In genomic region chr22:17777005-17777716, GRCh38 we compare ENCODE assay signal across 8 cellular contexts. TPM values are rescaled to one million over a fixed set of nuclear protein-coding genes. Genes with fewer than 3 reads are reported as not detected.
A peak's percentile ranks its signal among the peaks of the same experiment; 100 is the strongest.
DNase-seq lines count a peak whose midpoint lies in the region; ATAC-seq and TF ChIP-seq lines count a peak whose summit lies in the region.

No MANE protein-coding gene starts in this region.

- ATAC-seq in GM19452 (IDR thresholded peaks at IDR 0.05; ENCODE audit: unreplicated experiment): peak; percentile 36
- ATAC-seq in activated T-helper 17 cell treated with anti-CD3 and anti-CD28 coated beads, Interleukin-2, amount 50 U/mL, for 72 hours (replicated peaks): peak; percentile 66
- peak; percentile 49 for ATAC-seq in upper lobe of right lung
- ATAC-seq in HG03342 (IDR thresholded peaks at IDR 0.05; ENCODE audit: unreplicated experiment): no peak

- H3K36me3 Mint-ChIP-seq in activated T-helper 17 cell treated with anti-CD3 and anti-CD28 coated beads, Interleukin-2, amount 50 U/mL, for 72 hours (ENCODE audit: low read depth): no peaks in the 10 kb centered on the region

- intact Hi-C loops in upper lobe of right lung (cut with DNase I): no loop called here

- no peak overlapping the region; the same call in 1 of the 2 replicates for H2AFZ ChIP-seq in OCI-LY3 (ENCODE audit: low read depth, low read length)

- H3K4me3 ChIP-seq in OCI-LY3 (ENCODE audit: low read length) (peak overlapping the region; percentile 83), mucosa of rectum (ENCODE audit: low read length in 2 of 2) (peak overlapping the region; percentile 53 to 74), upper lobe of right lung (peak overlapping the region; percentile 43)

- H3K36me3 ChIP-seq in OCI-LY3 (replicated peaks; ENCODE audit: low read depth, low read length) (peaks cover 32% of the 10 kb centered on the region), mucosa of rectum (ENCODE audit: control insufficient read depth in 2 of 2, insufficient read depth in 2 of 2, low read length in 2 of 2) (no peaks in the 10 kb centered on the region), upper lobe of right lung (no peaks in the 10 kb centered on the region)

- peaks cover 47% of the 10 kb centered on the region for H3K4me1 Mint-ChIP-seq in activated T-helper 17 cell treated with anti-CD3 and anti-CD28 coated beads, Interleukin-2, amount 50 U/mL, for 72 hours

- H3K27ac ChIP-seq in OCI-LY3 (ENCODE audit: low read length) (peak overlapping the region; percentile 94), mucosa of rectum (ENCODE audit: low read depth in 2 of 2, low read length in 2 of 2) (peak overlapping the region; percentile 67 to 84), upper lobe of right lung (peak overlapping the region; percentile 83)

- H3K27me3 ChIP-seq in OCI-LY3 (ENCODE audit: low read depth, low read length) (no peaks in the 10 kb centered on the region), mucosa of rectum (ENCODE audit: control insufficient read depth in 2 of 2, insufficient read depth in 2 of 2, low read length in 2 of 2) (no peaks in the 10 kb centered on the region), upper lobe of right lung (no peaks in the 10 kb centered on the region)

- H3K27ac Mint-ChIP-seq in activated T-helper 17 cell treated with anti-CD3 and anti-CD28 coated beads, Interleukin-2, amount 50 U/mL, for 72 hours: peak overlapping the region; percentile 97

- no peaks in the 10 kb centered on the region for H3K9me3 ChIP-seq in OCI-LY3 (ENCODE audit: insufficient read depth, low read length)
- H3K9me3 ChIP-seq in mucosa of rectum (ENCODE audit: control insufficient read depth in 2 of 2, low read length in 2 of 2): no peaks in the 10 kb centered on the region
- H3K9me3 ChIP-seq in upper lobe of right lung: no peaks in the 10 kb centered on the region

- H3K27me3 Mint-ChIP-seq in activated T-helper 17 cell treated with anti-CD3 and anti-CD28 coated beads, Interleukin-2, amount 50 U/mL, for 72 hours: no peaks in the 10 kb centered on the region

- peak; percentile 79 for DNase-seq in upper lobe of right lung
- no peak for DNase-seq in NCI-H128 (lab: John Stamatoyannopoulos, UW; ENCODE audit: unreplicated experiment)
- no peak for DNase-seq in anterior cingulate cortex (lab: John Stamatoyannopoulos, UW)

- H3K4me3 Mint-ChIP-seq in activated T-helper 17 cell treated with anti-CD3 and anti-CD28 coated beads, Interleukin-2, amount 50 U/mL, for 72 hours: peak overlapping the region; percentile 93

- H3K9ac ChIP-seq in OCI-LY3 (ENCODE audit: low read length) (peak overlapping the region; percentile 97), mucosa of rectum (ENCODE audit: low read depth in 1 of 2, low read length in 2 of 2) (peak overlapping the region; percentile 44 to 68)

- H3K4me1 ChIP-seq in OCI-LY3 (ENCODE audit: low read length): peaks cover 70% of the 10 kb centered on the region
- peaks cover 22 to 23% of the 10 kb centered on the region in 2 donors for H3K4me1 ChIP-seq in mucosa of rectum (ENCODE audit: control insufficient read depth in 2 of 2, insufficient read depth in 2 of 2, low read length in 2 of 2)
- H3K4me1 ChIP-seq in upper lobe of right lung: peaks cover 28% of the 10 kb centered on the region

- peak overlapping the region; percentile 99 for H3K4me2 ChIP-seq in OCI-LY3 (ENCODE audit: low read length)

- H3K79me2 ChIP-seq in OCI-LY3 (ENCODE audit: low read length): peaks cover 73% of the 10 kb centered on the region

- peaks cover 11% of the 10 kb centered on the region for H4K20me1 ChIP-seq in OCI-LY3 (ENCODE audit: insufficient read depth, low read length)

- H3K9me3 Mint-ChIP-seq in activated T-helper 17 cell treated with anti-CD3 and anti-CD28 coated beads, Interleukin-2, amount 50 U/mL, for 72 hours: no peaks in the 10 kb centered on the region

- TF ChIP-seq CTCF in OCI-LY3 (IDR thresholded peaks at IDR 0.05; ENCODE audit: low read depth, low read length): no peak
- no peak for TF ChIP-seq CTCF in upper lobe of right lung (IDR thresholded peaks at IDR 0.05)

RNA-seq across cellular contexts. Expression of gene BID, which starts 2.9 kb away (rescaled TPM):
- 10 to 100 TPM in 1 of 2 donors, 1 to 10 TPM in 1; 6.2 to 19.2 TPM for total RNA-seq in activated T-helper 17 cell treated with anti-CD3 and anti-CD28 coated beads, Interleukin-2, amount 50 U/mL, for 72 hours
- total RNA-seq in upper lobe of right lung: 22.8 TPM
